Comparison of ENCODE assay signal across 9 cellular contexts in genomic region chrX:109840585-109840984, GRCh38.
DNase-seq lines count a peak whose midpoint lies in the region; ATAC-seq and TF ChIP-seq lines count a peak whose summit lies in the region.
"Had no signal": no experiment of that assay in that cellular context is flagged by ENCODE, and none has a peak within 500 bp of the region (broad histone marks: within the 10 kb centered on the region; RNA-seq: fewer than 3 reads in every experiment).

No MANE protein-coding gene starts in this region.

- H3K27ac ChIP-seq in osteoblast (ENCODE audit: low read depth, low read length) = peak overlapping the region; percentile 86
- H3K27ac ChIP-seq: cardiac muscle cell had no signal

- no peak for TF ChIP-seq CTCF in epithelial cell of esophagus (IDR thresholded peaks at IDR 0.05; ENCODE audit: insufficient read depth, low read depth, low read length, missing control alignments)
- TF ChIP-seq CTCF in osteoblast (IDR thresholded peaks at IDR 0.05; ENCODE audit: extremely low read depth, low read depth, low read length) = no peak

- no peaks in the 10 kb centered on the region for H3K36me3 ChIP-seq in osteoblast (ENCODE audit: insufficient read depth, low read length)
- H3K36me3 ChIP-seq: cardiac muscle cell had no signal

- H3K4me1 ChIP-seq in osteoblast (ENCODE audit: insufficient read depth, low read length) = peaks cover 23% of the 10 kb centered on the region

- peak overlapping the region; percentile 57 for H3K4me2 ChIP-seq in osteoblast (ENCODE audit: insufficient read depth, low read length)

- no peaks in the 10 kb centered on the region for H3K79me2 ChIP-seq in osteoblast (ENCODE audit: insufficient read depth, low read length)

- no peak for ATAC-seq in HG02973 (IDR thresholded peaks at IDR 0.05; ENCODE audit: unreplicated experiment)
- no peak for ATAC-seq in GM21717 (IDR thresholded peaks at IDR 0.05; ENCODE audit: unreplicated experiment)
- no peak for ATAC-seq in HG02885 (IDR thresholded peaks at IDR 0.05; ENCODE audit: poor library complexity, unreplicated experiment)

- H3K9me3 ChIP-seq in osteoblast (ENCODE audit: low read depth, low read length) = no peaks in the 10 kb centered on the region

- no peaks in the 10 kb centered on the region for H4K20me1 ChIP-seq in osteoblast (ENCODE audit: insufficient read depth, low read length)

- H3K27me3 ChIP-seq in osteoblast (ENCODE audit: insufficient read depth, low read length) = peaks cover 9% of the 10 kb centered on the region
- H3K27me3 ChIP-seq: cardiac muscle cell had no signal

- DNase-seq in EH (ENCODE audit: low read depth) (peak; percentile 92), NOMO-1 treated with dmso at 0.1 percent for 144 hours (lab: John Stamatoyannopoulos, UW; ENCODE audit: unreplicated experiment) (peak; percentile 76), epithelial cell of esophagus (ENCODE audit: low read depth) (peak; percentile 88), osteoblast (ENCODE audit: insufficient read length, low spot score, missing footprints) (peak; percentile 80), NCI-H2171 (lab: John Stamatoyannopoulos, UW) (no peak)

- H3K4me3 ChIP-seq in epithelial cell of esophagus (ENCODE audit: low read length) (no peak overlapping the region), osteoblast (ENCODE audit: insufficient read depth, low read length) (no peak overlapping the region)
- H3K4me3 ChIP-seq: cardiac muscle cell had no signal

- H2AFZ ChIP-seq in osteoblast (ENCODE audit: low read length) = peak overlapping the region; percentile 27
